Comparison of ENCODE assay signal across 19 cellular contexts in genomic region chr1:54268714-54269297, GRCh38.
DNase-seq lines count a peak whose midpoint lies in the region; ATAC-seq and TF ChIP-seq lines count a peak whose summit lies in the region.
"Had no signal": no experiment of that assay in that cellular context is flagged by ENCODE, and none has a peak within 500 bp of the region (broad histone marks: within the 10 kb centered on the region; RNA-seq: fewer than 3 reads in every experiment).

No MANE protein-coding gene starts in this region.

- no peak for TF ChIP-seq EP300 in gastroesophageal sphincter (IDR thresholded peaks at IDR 0.05)

- TF ChIP-seq POLR2A in gastroesophageal sphincter (IDR thresholded peaks at IDR 0.05) (no peak), prostate gland (IDR thresholded peaks at IDR 0.05) (no peak)

- intact Hi-C loops in prostate gland (cut with DNase I), result loop anchor here (5.0 kb wide), 1 partner anchor 147 kb away; no protein-coding TSS in a partner anchor

- DNase-seq in NCI-H2196 treated with DMSO at 0.1 percent for 48 hours (lab: John Stamatoyannopoulos, UW; ENCODE audit: unreplicated experiment) (peak; percentile 15), NCI-H2196 (lab: John Stamatoyannopoulos, UW; ENCODE audit: unreplicated experiment) (no peak), LNCaP clone FGC (ENCODE audit: low read depth) (peak; percentile 81), prostate gland (ENCODE audit: low spot score) (peak; percentile 53)
- DNase-seq: adrenal gland; DMS53; mesenchymal stem cell; NCI-H146; NCI-H526 treated with DMSO at 0.1 percent for 48 hours; PC-9; stimulated activated CD4-positive, alpha-beta T cell treated with anti-CD3 and anti-CD28 coated beads, Interleukin-12 subunit alpha, Interleukin-12 subunit beta, amount 100 ng/mL, for 4 hours; trophoblast cell had no signal

- H3K4me1 ChIP-seq in gastroesophageal sphincter, result peaks cover 3 to 70% (median 29%) of the 10 kb centered on the region in 3 donors
- peaks cover 15% of the 10 kb centered on the region for H3K4me1 ChIP-seq in prostate gland (replicated peaks)

- TF ChIP-seq CTCF in LNCaP clone FGC (IDR thresholded peaks at IDR 0.05; ENCODE audit: control insufficient read depth, extremely low read depth, insufficient read depth) (no peak), gastroesophageal sphincter (IDR thresholded peaks at IDR 0.05) (no peak), prostate gland (IDR thresholded peaks at IDR 0.05) (peak in 1 of 4 experiments; percentile 17)

- 31 to 38% methylated on average over 6 of the region's 9 CpGs for WGBS in gastroesophageal sphincter (ENCODE audit: low coverage in 1 of 2), 2 donors
- 22% methylated on average over 9 of the region's 9 CpGs for WGBS in prostate gland

- peak overlapping the region in 3 of 4 donors; percentile 42 to 97 (median 95) for H3K27ac ChIP-seq in gastroesophageal sphincter
- H3K27ac ChIP-seq in prostate gland, result peak overlapping the region; percentile 35 to 52
- H3K27ac ChIP-seq: hepatocyte, PC-9, SJCRH30 had no signal

- no peaks in the 10 kb centered on the region for H3K27me3 ChIP-seq in gastroesophageal sphincter
- no peaks in the 10 kb centered on the region for H3K27me3 ChIP-seq in prostate gland (replicated peaks; ENCODE audit: insufficient read depth)
- H3K27me3 ChIP-seq: adrenal gland, hepatocyte, SJCRH30 had no signal

- H3K9me3 ChIP-seq in gastroesophageal sphincter (no peaks in the 10 kb centered on the region), prostate gland (no peaks in the 10 kb centered on the region)
- H3K9me3 ChIP-seq: adrenal gland, SJCRH30 had no signal

- H3K36me3 ChIP-seq in gastroesophageal sphincter (peaks cover 0 to 4% of the 10 kb centered on the region in 2 donors), prostate gland (no peaks in the 10 kb centered on the region)
- H3K36me3 ChIP-seq: adrenal gland, SJCRH30 had no signal

- H3K4me3 ChIP-seq in LNCaP clone FGC (ENCODE audit: low read depth, low read length) (no peak overlapping the region), gastroesophageal sphincter (no peak overlapping the region), prostate gland (no peak overlapping the region)
- H3K4me3 ChIP-seq: adrenal gland, hepatocyte, PC-9, SJCRH30 had no signal

- ATAC-seq in gastroesophageal sphincter (peak; percentile 23), HG03095 (IDR thresholded peaks at IDR 0.05; ENCODE audit: unreplicated experiment) (no peak), GM18517 (IDR thresholded peaks at IDR 0.05; ENCODE audit: unreplicated experiment) (no peak), GM21737 (IDR thresholded peaks at IDR 0.05; ENCODE audit: unreplicated experiment) (no peak)
- ATAC-seq: activated CD4-positive, CD25-positive, alpha-beta regulatory T cell treated with anti-CD3 and anti-CD28 coated beads, Interleukin-2, amount 50 U/mL, for 24 hours had no signal
